In the genomic region with DNA sequence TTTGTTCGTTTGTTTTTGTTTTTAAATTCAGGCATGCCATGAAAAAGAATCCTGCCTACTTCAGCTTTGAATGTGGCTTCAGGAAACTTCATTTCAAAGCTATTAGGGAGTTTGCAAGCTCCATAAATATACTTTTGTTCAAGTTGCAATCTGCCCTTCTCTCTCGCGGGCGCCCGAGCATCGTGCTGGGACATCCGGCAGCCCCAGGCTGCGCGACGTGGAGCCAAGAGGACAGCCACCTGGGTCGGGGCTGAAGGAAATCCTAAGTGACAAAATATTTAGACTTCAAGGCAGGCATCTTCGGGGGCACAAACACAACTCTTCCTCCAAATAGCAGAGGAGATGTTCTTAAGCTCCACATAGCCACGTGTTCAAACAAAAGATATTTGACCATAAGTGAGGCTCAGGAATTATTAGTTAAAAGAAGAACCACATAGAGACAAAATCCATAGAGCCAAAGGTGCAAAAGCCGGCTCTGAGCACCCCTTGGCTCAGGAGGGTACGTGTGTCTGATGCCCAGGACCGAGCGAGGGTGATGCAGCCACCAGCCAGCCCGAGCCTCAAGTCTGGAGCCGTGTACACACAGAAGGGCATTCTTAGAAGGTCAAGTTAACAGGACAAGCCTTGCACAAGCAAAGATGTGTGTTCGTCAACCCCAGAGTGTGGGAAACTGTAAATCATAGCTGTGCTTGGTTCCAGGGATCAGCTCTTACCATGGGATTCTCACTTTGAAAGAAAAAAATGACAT, we compare ENCODE assay signal across 1 cellular context.
TF ChIP-seq lines count a peak whose summit lies in the region.

No MANE protein-coding gene starts in this region.

TF ChIP-seq in GM23338, 12 proteins besides CTCF, POLR2A, EP300 and RAD21:
- TF ChIP-seq, protein P1, sequence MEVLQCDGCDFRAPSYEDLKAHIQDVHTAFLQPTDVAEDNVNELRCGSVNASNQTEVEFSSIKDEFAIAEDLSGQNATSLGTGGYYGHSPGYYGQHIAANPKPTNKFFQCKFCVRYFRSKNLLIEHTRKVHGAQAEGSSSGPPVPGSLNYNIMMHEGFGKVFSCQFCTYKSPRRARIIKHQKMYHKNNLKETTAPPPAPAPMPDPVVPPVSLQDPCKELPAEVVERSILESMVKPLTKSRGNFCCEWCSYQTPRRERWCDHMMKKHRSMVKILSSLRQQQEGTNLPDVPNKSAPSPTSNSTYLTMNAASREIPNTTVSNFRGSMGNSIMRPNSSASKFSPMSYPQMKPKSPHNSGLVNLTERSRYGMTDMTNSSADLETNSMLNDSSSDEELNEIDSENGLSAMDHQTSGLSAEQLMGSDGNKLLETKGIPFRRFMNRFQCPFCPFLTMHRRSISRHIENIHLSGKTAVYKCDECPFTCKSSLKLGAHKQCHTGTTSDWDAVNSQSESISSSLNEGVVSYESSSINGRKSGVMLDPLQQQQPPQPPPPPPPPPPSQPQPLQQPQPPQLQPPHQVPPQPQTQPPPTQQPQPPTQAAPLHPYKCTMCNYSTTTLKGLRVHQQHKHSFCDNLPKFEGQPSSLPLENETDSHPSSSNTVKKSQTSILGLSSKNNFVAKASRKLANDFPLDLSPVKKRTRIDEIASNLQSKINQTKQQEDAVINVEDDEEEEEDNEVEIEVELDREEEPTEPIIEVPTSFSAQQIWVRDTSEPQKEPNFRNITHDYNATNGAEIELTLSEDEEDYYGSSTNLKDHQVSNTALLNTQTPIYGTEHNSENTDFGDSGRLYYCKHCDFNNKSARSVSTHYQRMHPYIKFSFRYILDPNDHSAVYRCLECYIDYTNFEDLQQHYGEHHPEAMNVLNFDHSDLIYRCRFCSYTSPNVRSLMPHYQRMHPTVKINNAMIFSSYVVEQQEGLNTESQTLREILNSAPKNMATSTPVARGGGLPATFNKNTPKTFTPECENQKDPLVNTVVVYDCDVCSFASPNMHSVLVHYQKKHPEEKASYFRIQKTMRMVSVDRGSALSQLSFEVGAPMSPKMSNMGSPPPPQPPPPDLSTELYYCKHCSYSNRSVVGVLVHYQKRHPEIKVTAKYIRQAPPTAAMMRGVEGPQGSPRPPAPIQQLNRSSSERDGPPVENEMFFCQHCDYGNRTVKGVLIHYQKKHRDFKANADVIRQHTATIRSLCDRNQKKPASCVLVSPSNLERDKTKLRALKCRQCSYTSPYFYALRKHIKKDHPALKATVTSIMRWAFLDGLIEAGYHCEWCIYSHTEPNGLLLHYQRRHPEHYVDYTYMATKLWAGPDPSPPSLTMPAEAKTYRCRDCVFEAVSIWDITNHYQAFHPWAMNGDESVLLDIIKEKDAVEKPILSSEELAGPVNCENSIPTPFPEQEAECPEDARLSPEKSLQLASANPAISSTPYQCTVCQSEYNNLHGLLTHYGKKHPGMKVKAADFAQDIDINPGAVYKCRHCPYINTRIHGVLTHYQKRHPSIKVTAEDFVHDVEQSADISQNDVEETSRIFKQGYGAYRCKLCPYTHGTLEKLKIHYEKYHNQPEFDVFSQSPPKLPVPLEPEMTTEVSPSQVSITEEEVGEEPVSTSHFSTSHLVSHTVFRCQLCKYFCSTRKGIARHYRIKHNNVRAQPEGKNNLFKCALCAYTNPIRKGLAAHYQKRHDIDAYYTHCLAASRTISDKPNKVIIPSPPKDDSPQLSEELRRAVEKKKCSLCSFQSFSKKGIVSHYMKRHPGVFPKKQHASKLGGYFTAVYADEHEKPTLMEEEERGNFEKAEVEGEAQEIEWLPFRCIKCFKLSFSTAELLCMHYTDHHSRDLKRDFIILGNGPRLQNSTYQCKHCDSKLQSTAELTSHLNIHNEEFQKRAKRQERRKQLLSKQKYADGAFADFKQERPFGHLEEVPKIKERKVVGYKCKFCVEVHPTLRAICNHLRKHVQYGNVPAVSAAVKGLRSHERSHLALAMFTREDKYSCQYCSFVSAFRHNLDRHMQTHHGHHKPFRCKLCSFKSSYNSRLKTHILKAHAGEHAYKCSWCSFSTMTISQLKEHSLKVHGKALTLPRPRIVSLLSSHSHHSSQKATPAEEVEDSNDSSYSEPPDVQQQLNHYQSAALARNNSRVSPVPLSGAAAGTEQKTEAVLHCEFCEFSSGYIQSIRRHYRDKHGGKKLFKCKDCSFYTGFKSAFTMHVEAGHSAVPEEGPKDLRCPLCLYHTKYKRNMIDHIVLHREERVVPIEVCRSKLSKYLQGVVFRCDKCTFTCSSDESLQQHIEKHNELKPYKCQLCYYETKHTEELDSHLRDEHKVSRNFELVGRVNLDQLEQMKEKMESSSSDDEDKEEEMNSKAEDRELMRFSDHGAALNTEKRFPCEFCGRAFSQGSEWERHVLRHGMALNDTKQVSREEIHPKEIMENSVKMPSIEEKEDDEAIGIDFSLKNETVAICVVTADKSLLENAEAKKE (CRISPR knock-in tag; IDR thresholded peaks at IDR 0.05) = no peak
- TF ChIP-seq, protein P2, sequence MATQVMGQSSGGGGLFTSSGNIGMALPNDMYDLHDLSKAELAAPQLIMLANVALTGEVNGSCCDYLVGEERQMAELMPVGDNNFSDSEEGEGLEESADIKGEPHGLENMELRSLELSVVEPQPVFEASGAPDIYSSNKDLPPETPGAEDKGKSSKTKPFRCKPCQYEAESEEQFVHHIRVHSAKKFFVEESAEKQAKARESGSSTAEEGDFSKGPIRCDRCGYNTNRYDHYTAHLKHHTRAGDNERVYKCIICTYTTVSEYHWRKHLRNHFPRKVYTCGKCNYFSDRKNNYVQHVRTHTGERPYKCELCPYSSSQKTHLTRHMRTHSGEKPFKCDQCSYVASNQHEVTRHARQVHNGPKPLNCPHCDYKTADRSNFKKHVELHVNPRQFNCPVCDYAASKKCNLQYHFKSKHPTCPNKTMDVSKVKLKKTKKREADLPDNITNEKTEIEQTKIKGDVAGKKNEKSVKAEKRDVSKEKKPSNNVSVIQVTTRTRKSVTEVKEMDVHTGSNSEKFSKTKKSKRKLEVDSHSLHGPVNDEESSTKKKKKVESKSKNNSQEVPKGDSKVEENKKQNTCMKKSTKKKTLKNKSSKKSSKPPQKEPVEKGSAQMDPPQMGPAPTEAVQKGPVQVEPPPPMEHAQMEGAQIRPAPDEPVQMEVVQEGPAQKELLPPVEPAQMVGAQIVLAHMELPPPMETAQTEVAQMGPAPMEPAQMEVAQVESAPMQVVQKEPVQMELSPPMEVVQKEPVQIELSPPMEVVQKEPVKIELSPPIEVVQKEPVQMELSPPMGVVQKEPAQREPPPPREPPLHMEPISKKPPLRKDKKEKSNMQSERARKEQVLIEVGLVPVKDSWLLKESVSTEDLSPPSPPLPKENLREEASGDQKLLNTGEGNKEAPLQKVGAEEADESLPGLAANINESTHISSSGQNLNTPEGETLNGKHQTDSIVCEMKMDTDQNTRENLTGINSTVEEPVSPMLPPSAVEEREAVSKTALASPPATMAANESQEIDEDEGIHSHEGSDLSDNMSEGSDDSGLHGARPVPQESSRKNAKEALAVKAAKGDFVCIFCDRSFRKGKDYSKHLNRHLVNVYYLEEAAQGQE (IDR thresholded peaks at IDR 0.05; ENCODE audit: unreplicated experiment) = no peak
- no peak for TF ChIP-seq ZNF114 (CRISPR knock-in tag; IDR thresholded peaks at IDR 0.05)
- no peak for TF ChIP-seq EZH2phosphoT487 (IDR thresholded peaks at IDR 0.05; ENCODE audit: unreplicated experiment)
- no peak for TF ChIP-seq NANOG (IDR thresholded peaks at IDR 0.05; ENCODE audit: borderline replicate concordance)
- TF ChIP-seq POLR2AphosphoS5 (IDR thresholded peaks at IDR 0.05; ENCODE audit: low read depth) = no peak
- no peak for TF ChIP-seq EZH2 (IDR thresholded peaks at IDR 0.05; ENCODE audit: low read depth, unreplicated experiment)
